Comparison of ENCODE assay signal across 23 cellular contexts in genomic region chr15:80611543-80612080, GRCh38.
"Had no signal": no experiment of that assay in that cellular context is flagged by ENCODE, and none has a peak within 500 bp of the region (broad histone marks: within the 10 kb centered on the region; RNA-seq: fewer than 3 reads in every experiment).

No MANE protein-coding gene starts in this region.

- H3K27ac Mint-ChIP-seq: activated CD8-positive, alpha-beta T cell treated with anti-CD3 and anti-CD28 coated beads, Interleukin-2, amount 10 ng/mL, durations not matched to agents 7 days and 5 days; activated naive CD4-positive, alpha-beta T cell treated with anti-CD3 and anti-CD28 coated beads, Interleukin-2, amount 10 ng/mL, durations not matched to agents 7 days and 5 days; activated naive CD8-positive, alpha-beta T cell treated with anti-CD3 and anti-CD28 coated beads for 36 hours; activated T-cell treated with anti-CD3 and anti-CD28 coated beads, Interleukin-2, amount 50 U/mL, for 72 hours; activated T-helper 2 cell treated with anti-CD3 and anti-CD28 coated beads, Interferon-gamma antibody, Interleukin-2, Interleukin-4, amounts not matched to agents 10 μg/mL and 5 μg/mL and 100 μg/mL, durations not matched to agents 14 hours and 24 hours and 36 hours; T-helper 17 cell; WTC11 had no signal

- H3K4me3 Mint-ChIP-seq: activated CD8-positive, alpha-beta T cell treated with anti-CD3 and anti-CD28 coated beads, Interleukin-2, amount 10 ng/mL, durations not matched to agents 7 days and 5 days; activated naive CD4-positive, alpha-beta T cell treated with anti-CD3 and anti-CD28 coated beads, Interleukin-2, amount 10 ng/mL, durations not matched to agents 7 days and 5 days; activated naive CD8-positive, alpha-beta T cell treated with anti-CD3 and anti-CD28 coated beads for 36 hours; activated T-cell treated with anti-CD3 and anti-CD28 coated beads, Interleukin-2, amount 50 U/mL, for 72 hours; T-helper 17 cell; WTC11 had no signal

- H3K9me3 ChIP-seq: MG63 had no signal

- H3K36me3 ChIP-seq: brain microvascular endothelial cell, cardiac muscle cell, MG63 had no signal

- H3K27me3 ChIP-seq: brain microvascular endothelial cell, cardiac muscle cell, MG63 had no signal

- H3K4me1 Mint-ChIP-seq: activated naive CD4-positive, alpha-beta T cell treated with anti-CD3 and anti-CD28 coated beads, Interleukin-2, amount 10 ng/mL, durations not matched to agents 7 days and 5 days; activated naive CD8-positive, alpha-beta T cell treated with anti-CD3 and anti-CD28 coated beads for 36 hours; T-helper 17 cell had no signal

- H3K36me3 Mint-ChIP-seq: activated naive CD4-positive, alpha-beta T cell treated with anti-CD3 and anti-CD28 coated beads, Interleukin-2, amount 10 ng/mL, durations not matched to agents 7 days and 5 days; activated naive CD8-positive, alpha-beta T cell treated with anti-CD3 and anti-CD28 coated beads for 36 hours; WTC11 had no signal

- H3K27ac ChIP-seq: brain microvascular endothelial cell, cardiac muscle cell had no signal

- H3K9me3 Mint-ChIP-seq: activated naive CD4-positive, alpha-beta T cell treated with anti-CD3 and anti-CD28 coated beads, Interleukin-2, amount 10 ng/mL, durations not matched to agents 7 days and 5 days; activated naive CD8-positive, alpha-beta T cell treated with anti-CD3 and anti-CD28 coated beads for 36 hours; activated T-cell treated with anti-CD3 and anti-CD28 coated beads, Interleukin-2, amount 50 U/mL, for 72 hours; activated T-helper 2 cell treated with anti-CD3 and anti-CD28 coated beads, Interferon-gamma antibody, Interleukin-2, Interleukin-4, amounts not matched to agents 10 μg/mL and 5 μg/mL and 100 μg/mL, durations not matched to agents 14 hours and 24 hours and 36 hours had no signal

- ATAC-seq: activated CD8-positive, alpha-beta T cell treated with anti-CD3 and anti-CD28 coated beads, Interleukin-2, amount 10 ng/mL, durations not matched to agents 7 days and 5 days; activated T-cell treated with anti-CD3 and anti-CD28 coated beads, Interleukin-2, amount 50 U/mL, for 72 hours; T-helper 17 cell; WTC11 had no signal

- H3K4me3 ChIP-seq: cardiac muscle cell, MG63 had no signal

- DNase-seq: activated CD4-positive, alpha-beta T cell treated with anti-CD3 and anti-CD28 coated beads for 48 hours; activated CD4-positive, alpha-beta T cell treated with anti-CD3 and anti-CD28 coated beads, Interleukin-2, amount 50 U/mL, for 4 hours; activated CD4-positive, CD25-positive, alpha-beta regulatory T cell treated with anti-CD3 and anti-CD28 coated beads, Interleukin-2, amount 50 U/mL, for 72 hours; activated CD8-positive, alpha-beta T cell treated with anti-CD3 and anti-CD28 coated beads, Interleukin-2, amount 10 ng/mL, durations not matched to agents 7 days and 5 days; activated gamma-delta T cell treated with Interleukin-2 at 50 U/mL for 16 hours; activated naive CD4-positive, alpha-beta T cell treated with anti-CD3 and anti-CD28 coated beads, Interleukin-2, amount 10 ng/mL, durations not matched to agents 7 days and 5 days; activated naive CD8-positive, alpha-beta T cell treated with anti-CD3 and anti-CD28 coated beads for 36 hours; activated T-cell treated with anti-CD3 and anti-CD28 coated beads, Interleukin-2, amount 50 U/mL, for 72 hours; brain microvascular endothelial cell; MG63; MV-4-11; NCI-H1092 treated with DMSO at 0.1 percent for 48 hours; NCI-H1436; NCI-H1694 treated with DMSO at 0.1 percent for 48 hours; NCI-H2029 treated with DMSO at 0.1 percent for 48 hours; NCI-H226; NCI-H774; SIG-M5; T-helper 17 cell; T-helper 9 cell had no signal
